ENCODE assay signal across 15 cellular contexts in the genomic region with DNA sequence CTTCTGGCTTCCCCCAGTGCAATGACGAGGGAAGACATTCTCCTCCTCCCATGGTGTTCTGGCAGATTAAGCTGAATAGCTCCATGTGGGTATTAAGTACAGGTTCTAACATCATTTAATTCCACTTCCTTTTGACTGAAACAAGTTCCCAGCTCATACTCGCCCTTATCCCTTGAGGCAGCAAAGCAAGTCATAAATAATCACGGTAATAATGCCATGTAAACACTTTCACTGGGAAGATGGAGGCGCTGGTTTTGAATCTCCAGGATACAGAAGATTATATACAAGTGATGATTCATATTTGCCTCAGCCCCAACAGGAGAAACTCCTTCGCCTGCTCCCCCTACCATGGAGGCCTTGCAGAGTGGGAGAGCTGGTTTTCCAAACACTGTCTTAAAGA.
DNase-seq lines count a peak whose midpoint lies in the region; ATAC-seq, FAIRE-seq and TF ChIP-seq lines count a peak whose summit lies in the region.
"Had no signal": no experiment of that assay in that cellular context is flagged by ENCODE, and none has a peak within 500 bp of the region (broad histone marks: within the 10 kb centered on the region; RNA-seq: fewer than 3 reads in every experiment).

No MANE protein-coding gene starts in this region.

- H2BK5ac ChIP-seq in IMR-90 (ENCODE audit: low read depth, low read length, poor library complexity, severe bottlenecking) = no peak overlapping the region

- TF ChIP-seq CTCF in IMR-90 (conservative IDR thresholded peaks at IDR 0.05; ENCODE audit: low read depth, low read length) = no peak
- no peak for TF ChIP-seq CTCF in brain microvascular endothelial cell (IDR thresholded peaks at IDR 0.05; ENCODE audit: low read depth, low read length, missing control alignments)
- TF ChIP-seq CTCF in keratinocyte (optimal IDR thresholded peaks at IDR 0.05 in 1 of 3, IDR thresholded peaks at IDR 0.05 in 1 of 3, conservative IDR thresholded peaks at IDR 0.05 in 1 of 3; ENCODE audit: extremely low read depth in 1 of 3, insufficient read depth in 2 of 3, low read length in 3 of 3) = no peak

- dilution Hi-C loops in IMR-90 (cut with HindIII; ENCODE audit: low sequenced_read_pairs, unreplicated experiment) = no loop called here
- dilution Hi-C loops in keratinocyte (cut with MboI; ENCODE audit: extremely low pct_ligation_motif_present, low sequenced_read_pairs) = no loop called here

- H3K18ac ChIP-seq in IMR-90 (ENCODE audit: low read depth, low read length) = no peak overlapping the region

- H3K9me3 Mint-ChIP-seq in stimulated activated naive CD8-positive, alpha-beta T cell treated with anti-CD3 and anti-CD28 coated beads, Interleukin-15, amount 100 ng/mL, for 72 hours = no peaks in the 10 kb centered on the region
- H3K9me3 Mint-ChIP-seq: stimulated activated effector memory CD8-positive, alpha-beta T cell treated with anti-CD3 and anti-CD28 coated beads, Interleukin-12 subunit alpha, Interleukin-12 subunit beta, amount 100 ng/mL, for 72 hours had no signal

- H2AK9ac ChIP-seq in IMR-90 (replicated peaks; ENCODE audit: low read depth, low read length, poor library complexity) = no peak overlapping the region

- peak; percentile 25 for DNase-seq in D341Med (ENCODE audit: low spot score)
- DNase-seq in IMR-90 = peak; percentile 64
- peak; percentile 16 for DNase-seq in brain microvascular endothelial cell
- peak; percentile 55 for DNase-seq in keratinocyte (ENCODE audit: low read depth, low spot score)
- no peak for DNase-seq in NCI-H2081 treated with DMSO at 0.1 percent for 48 hours (lab: John Stamatoyannopoulos, UW)
- no peak for DNase-seq in stimulated activated naive CD8-positive, alpha-beta T cell treated with anti-CD3 and anti-CD28 coated beads, Interleukin-15, amount 100 ng/mL, for 72 hours
- DNase-seq: activated T-cell treated with anti-CD3 and anti-CD28 coated beads, Interleukin-2, amount 50 U/mL, for 1 hour; NCI-H1694; SW 1271 had no signal

- H4K5ac ChIP-seq in IMR-90 (ENCODE audit: low read depth, low read length) = no peak overlapping the region

- no peak overlapping the region for H2AFZ ChIP-seq in IMR-90 (replicated peaks; ENCODE audit: low read length, poor library complexity)
- peak overlapping the region; percentile 46 for H2AFZ ChIP-seq in keratinocyte (ENCODE audit: control insufficient read depth, low read length)

- H3K23ac ChIP-seq in IMR-90 (ENCODE audit: low read depth, low read length) = no peak overlapping the region

- in situ Hi-C loops in IMR-90 (cut with MboI; ENCODE audit: low sequenced_read_pairs) (no loop called here), brain microvascular endothelial cell (cut with HindIII; ENCODE audit: low pct_ligation_motif_present, low sequenced_read_pairs) (no loop called here)

- H3K4me1 ChIP-seq in IMR-90 (ENCODE audit: control insufficient read depth, insufficient read depth, low read length) = peaks cover 10% of the 10 kb centered on the region
- peaks cover 42% of the 10 kb centered on the region for H3K4me1 ChIP-seq in keratinocyte (ENCODE audit: control insufficient read depth, extremely low read depth, insufficient read depth, low read length)
- H3K4me1 ChIP-seq: BLaER1 treated with 17β-estradiol and CSF1 and Interleukin-3, amounts not matched to agents 10 nM and 100 nM had no signal

- no peaks in the 10 kb centered on the region for H3K79me2 ChIP-seq in keratinocyte (ENCODE audit: control insufficient read depth, insufficient read depth, low read length)

- H3K9me3 ChIP-seq in IMR-90 (ENCODE audit: control insufficient read depth, insufficient read depth, low read length) = no peaks in the 10 kb centered on the region
- H3K9me3 ChIP-seq in keratinocyte (ENCODE audit: control insufficient read depth, low read depth, low read length) = no peaks in the 10 kb centered on the region
- H3K9me3 ChIP-seq: BLaER1 treated with 17β-estradiol and CSF1 and Interleukin-3, amounts not matched to agents 10 nM and 100 nM had no signal

- H3K36me3 ChIP-seq in IMR-90 (ENCODE audit: control insufficient read depth, insufficient read depth, low read length) = no peaks in the 10 kb centered on the region
- no peaks in the 10 kb centered on the region for H3K36me3 ChIP-seq in brain microvascular endothelial cell (replicated peaks)
- no peaks in the 10 kb centered on the region for H3K36me3 ChIP-seq in keratinocyte (ENCODE audit: control insufficient read depth in 2 of 2, extremely low read depth in 1 of 2, insufficient read depth in 2 of 2, low read length in 2 of 2)
- H3K36me3 ChIP-seq: BLaER1 treated with 17β-estradiol and CSF1 and Interleukin-3, amounts not matched to agents 10 nM and 100 nM had no signal

- H3K56ac ChIP-seq in IMR-90 (ENCODE audit: extremely low read depth, insufficient read depth, low read length) = no peak overlapping the region

- H3K4me1 Mint-ChIP-seq in stimulated activated naive CD8-positive, alpha-beta T cell treated with anti-CD3 and anti-CD28 coated beads, Interleukin-15, amount 100 ng/mL, for 72 hours = no peaks in the 10 kb centered on the region
- H3K4me1 Mint-ChIP-seq: stimulated activated effector memory CD8-positive, alpha-beta T cell treated with anti-CD3 and anti-CD28 coated beads, Interleukin-12 subunit alpha, Interleukin-12 subunit beta, amount 100 ng/mL, for 72 hours had no signal

- H3K4me2 ChIP-seq in IMR-90 (ENCODE audit: low read depth, low read length) = no peak overlapping the region; the same call in 1 of the 2 replicates
- peak overlapping the region; percentile 79 for H3K4me2 ChIP-seq in keratinocyte (ENCODE audit: control insufficient read depth, extremely low read depth, insufficient read depth, low read depth, low read length)
- H3K4me2 ChIP-seq: BLaER1 treated with 17β-estradiol and CSF1 and Interleukin-3, amounts not matched to agents 10 nM and 100 nM had no signal

- peak; percentile 75 for ATAC-seq in IMR-90 (ENCODE audit: low read depth)
- ATAC-seq in stimulated activated naive CD8-positive, alpha-beta T cell treated with anti-CD3 and anti-CD28 coated beads, Interleukin-15, amount 100 ng/mL, for 72 hours = no peak
- ATAC-seq in HG03175 (IDR thresholded peaks at IDR 0.05; ENCODE audit: unreplicated experiment) = no peak
- ATAC-seq in GM21723 (IDR thresholded peaks at IDR 0.05; ENCODE audit: unreplicated experiment) = no peak
- ATAC-seq: HepG2; stimulated activated effector memory CD8-positive, alpha-beta T cell treated with anti-CD3 and anti-CD28 coated beads, Interleukin-12 subunit alpha, Interleukin-12 subunit beta, amount 100 ng/mL, for 72 hours; WTC11 had no signal

- no peak overlapping the region for H2AK5ac ChIP-seq in IMR-90 (ENCODE audit: low read depth, low read length)

- no CpG with 5 or more reads among the region's 5 CpGs for WGBS in IMR-90 (ENCODE audit: extremely low coverage in 2 of 2, insufficient read length in 1 of 2), 2 experiments

- no peak overlapping the region for H2BK15ac ChIP-seq in IMR-90 (ENCODE audit: low read depth, low read length)

- no TSS peak for BruUV-seq in IMR-90 (replicated peaks; lab: Mats Ljungman, UMichigan)

- no peaks in the 10 kb centered on the region for H4K20me1 ChIP-seq in IMR-90 (ENCODE audit: insufficient read depth, low read length)
- H4K20me1 ChIP-seq in keratinocyte (ENCODE audit: control insufficient read depth, extremely low read depth, insufficient read depth, low read length) = no peaks in the 10 kb centered on the region
- H4K20me1 ChIP-seq: BLaER1 treated with 17β-estradiol and CSF1 and Interleukin-3, amounts not matched to agents 10 nM and 100 nM had no signal

- H3K14ac ChIP-seq in IMR-90 (replicated peaks; ENCODE audit: low read depth, low read length) = no peak overlapping the region

- H4K91ac ChIP-seq in IMR-90 (ENCODE audit: insufficient read depth, low read depth, low read length) = no peak overlapping the region

- TF ChIP-seq POLR2A in IMR-90 (IDR thresholded peaks at IDR 0.05; ENCODE audit: low read depth, low read length) = no peak

- POLR2A ChIA-PET in IMR-90 (lab: Charles Lee; ENCODE audit: unreplicated experiment) = no interaction called here

- H3K9ac ChIP-seq in IMR-90 (ENCODE audit: low read depth, low read length) (no peak overlapping the region), keratinocyte (ENCODE audit: control insufficient read depth, extremely low read depth, insufficient read depth, low read length) (peak overlapping the region; percentile 14)
- H3K9ac ChIP-seq: BLaER1 treated with 17β-estradiol and CSF1 and Interleukin-3, amounts not matched to agents 10 nM and 100 nM had no signal

- CTCF ChIA-PET in IMR-90 (lab: Yijun Ruan, JAX) = no interaction called here

- H3K4me3 ChIP-seq in IMR-90 (ENCODE audit: insufficient read depth, low read depth, low read length) (no peak overlapping the region), brain microvascular endothelial cell (ENCODE audit: low read depth, low read length) (no peak overlapping the region), keratinocyte (ENCODE audit: control insufficient read depth in 2 of 3, extremely low read depth in 1 of 3, insufficient read depth in 2 of 3, low read depth in 1 of 3, low read length in 3 of 3) (peak overlapping the region in 1 of 3 experiments; percentile 43)
- H3K4me3 ChIP-seq: BLaER1 treated with 17β-estradiol and CSF1 and Interleukin-3, amounts not matched to agents 10 nM and 100 nM had no signal

- no peak overlapping the region for H3K4ac ChIP-seq in IMR-90 (ENCODE audit: low read depth, low read length)

- peaks cover 5% of the 10 kb centered on the region; the same call in 1 of the 2 replicates for H3K9me1 ChIP-seq in IMR-90 (ENCODE audit: insufficient read depth, low read length)
- H3K9me1 ChIP-seq in keratinocyte (ENCODE audit: control insufficient read depth, extremely low read depth, insufficient read depth, low read length) = no peaks in the 10 kb centered on the region

- no peak overlapping the region for H2BK120ac ChIP-seq in IMR-90 (ENCODE audit: low read depth, low read length)

- H3K27ac ChIP-seq in IMR-90 (ENCODE audit: insufficient read depth, low read length) = no peak overlapping the region
- no peak overlapping the region for H3K27ac ChIP-seq in brain microvascular endothelial cell
- H3K27ac ChIP-seq in keratinocyte (ENCODE audit: control insufficient read depth, insufficient read depth, low read length) = peak overlapping the region; percentile 45
- H3K27ac ChIP-seq: BLaER1 treated with 17β-estradiol and CSF1 and Interleukin-3, amounts not matched to agents 10 nM and 100 nM had no signal

- FAIRE-seq in keratinocyte (lab: Jason Lieb, UNC) = peak; percentile 91
- FAIRE-seq: HepG2 had no signal

- no peak overlapping the region for H3K27ac Mint-ChIP-seq in stimulated activated naive CD8-positive, alpha-beta T cell treated with anti-CD3 and anti-CD28 coated beads, Interleukin-15, amount 100 ng/mL, for 72 hours
- H3K27ac Mint-ChIP-seq: stimulated activated effector memory CD8-positive, alpha-beta T cell treated with anti-CD3 and anti-CD28 coated beads, Interleukin-12 subunit alpha, Interleukin-12 subunit beta, amount 100 ng/mL, for 72 hours; WTC11 had no signal

- no peak overlapping the region for H2BK20ac ChIP-seq in IMR-90 (ENCODE audit: low read depth, low read length)

- H3K27me3 ChIP-seq in IMR-90 (ENCODE audit: control insufficient read depth, insufficient read depth, low read length) (peaks cover 40% of the 10 kb centered on the region), brain microvascular endothelial cell (replicated peaks) (no peaks in the 10 kb centered on the region), keratinocyte (ENCODE audit: control insufficient read depth, extremely low read depth, insufficient read depth, low read length) (no peaks in the 10 kb centered on the region)
- H3K27me3 ChIP-seq: BLaER1 treated with 17β-estradiol and CSF1 and Interleukin-3, amounts not matched to agents 10 nM and 100 nM had no signal

- no peaks in the 10 kb centered on the region for H3K27me3 Mint-ChIP-seq in stimulated activated naive CD8-positive, alpha-beta T cell treated with anti-CD3 and anti-CD28 coated beads, Interleukin-15, amount 100 ng/mL, for 72 hours

- no peak overlapping the region for H3K4me3 Mint-ChIP-seq in stimulated activated naive CD8-positive, alpha-beta T cell treated with anti-CD3 and anti-CD28 coated beads, Interleukin-15, amount 100 ng/mL, for 72 hours
- H3K4me3 Mint-ChIP-seq: stimulated activated effector memory CD8-positive, alpha-beta T cell treated with anti-CD3 and anti-CD28 coated beads, Interleukin-12 subunit alpha, Interleukin-12 subunit beta, amount 100 ng/mL, for 72 hours; WTC11 had no signal

- H4K8ac ChIP-seq in IMR-90 (ENCODE audit: low read depth in 2 of 2, low read length in 2 of 2) = no peak overlapping the region

- no peak for TF ChIP-seq RAD21 in IMR-90 (IDR thresholded peaks at IDR 0.05; ENCODE audit: low read length)

- no peaks in the 10 kb centered on the region for H3K79me1 ChIP-seq in IMR-90 (ENCODE audit: low read depth in 1 of 2, low read length in 2 of 2)

- intact Hi-C loops in IMR-90 (cut with micrococcal nuclease) = no loop called here

Comparison
In these comparisons a context has a peak if more than half of its experiments do, and no peak if none do; other contexts are left out.
1. DNase-seq: peak in D341Med (single experiment), IMR-90 (single experiment), brain microvascular endothelial cell (single experiment) and keratinocyte (single experiment); none in NCI-H2081 treated with DMSO at 0.1 percent for 48 hours (single experiment) and stimulated activated naive CD8-positive, alpha-beta T cell treated with anti-CD3 and anti-CD28 coated beads, Interleukin-15, amount 100 ng/mL, for 72 hours (0 of 2).